30 cellular contexts compared by ENCODE assay signal in genomic region chr2:63484481-63484880, GRCh38.
DNase-seq lines count a peak whose midpoint lies in the region; ATAC-seq and TF ChIP-seq lines count a peak whose summit lies in the region.
"Had no signal": no experiment of that assay in that cellular context is flagged by ENCODE, and none has a peak within 500 bp of the region (broad histone marks: within the 10 kb centered on the region; RNA-seq: fewer than 3 reads in every experiment).

No MANE protein-coding gene starts in this region.

- H3K36me3 Mint-ChIP-seq in osteocyte (ENCODE audit: unreplicated experiment) = peaks cover 8% of the 10 kb centered on the region
- no peaks in the 10 kb centered on the region for H3K36me3 Mint-ChIP-seq in activated T-helper 1 cell treated with anti-CD3 and anti-CD28 coated beads, Interleukin-12 subunit alpha, Interleukin-12 subunit beta, Interleukin-2, Interleukin-4 antibody, amounts not matched to agents 30 ng/mL and 10 ng/mL and 1 ng/mL, durations not matched to agents 14 hours and 24 hours and 36 hours (ENCODE audit: low read depth)

- H3K4me1 Mint-ChIP-seq in osteocyte (ENCODE audit: unreplicated experiment) = no peaks in the 10 kb centered on the region
- no peaks in the 10 kb centered on the region for H3K4me1 Mint-ChIP-seq in activated T-helper 1 cell treated with anti-CD3 and anti-CD28 coated beads, Interleukin-12 subunit alpha, Interleukin-12 subunit beta, Interleukin-2, Interleukin-4 antibody, amounts not matched to agents 30 ng/mL and 10 ng/mL and 1 ng/mL, durations not matched to agents 14 hours and 24 hours and 36 hours (ENCODE audit: low read depth)
- H3K4me1 Mint-ChIP-seq: activated naive CD4-positive, alpha-beta T cell treated with anti-CD3 and anti-CD28 coated beads, Interleukin-2, amount 50 U/mL, for 24 hours had no signal

- H3K9me3 Mint-ChIP-seq in osteocyte (ENCODE audit: unreplicated experiment) = peaks cover 15% of the 10 kb centered on the region
- H3K9me3 Mint-ChIP-seq in activated T-helper 1 cell treated with anti-CD3 and anti-CD28 coated beads, Interleukin-12 subunit alpha, Interleukin-12 subunit beta, Interleukin-2, Interleukin-4 antibody, amounts not matched to agents 30 ng/mL and 10 ng/mL and 1 ng/mL, durations not matched to agents 14 hours and 24 hours and 36 hours = no peaks in the 10 kb centered on the region
- H3K9me3 Mint-ChIP-seq: activated CD8-positive, alpha-beta T cell treated with anti-CD3 and anti-CD28 coated beads for 36 hours; activated naive CD4-positive, alpha-beta T cell treated with anti-CD3 and anti-CD28 coated beads, Interleukin-2, amount 50 U/mL, for 24 hours; CD4-positive, alpha-beta T cell had no signal

- in situ Hi-C loops in SK-MEL-5 (cut with HindIII; ENCODE audit: low pct_unique_long_range_greater_than_20kb, low sequenced_read_pairs) = no loop called here

- H3K27me3 ChIP-seq in right cardiac atrium (ENCODE audit: control insufficient read depth, insufficient read depth) = no peaks in the 10 kb centered on the region
- H3K27me3 ChIP-seq: gastrocnemius medialis, left lung, stomach, tibial artery, vagina had no signal

- intact Hi-C loops in Right ventricle myocardium inferior (cut with DNase I) = loop anchor here (10.0 kb wide), 1 partner anchor 100 kb away; the partner anchor contains the start of genes MDH1 and WDPCP
- intact Hi-C loops in left cardiac atrium (cut with DNase I) = no loop called here
- intact Hi-C loops in right cardiac atrium (cut with DNase I) = no loop called here
- intact Hi-C loops in activated T-helper 1 cell treated with anti-CD3 and anti-CD28 coated beads, Interleukin-12 subunit alpha, Interleukin-12 subunit beta, Interleukin-2, Interleukin-4 antibody, amounts not matched to agents 30 ng/mL and 10 ng/mL and 1 ng/mL, durations not matched to agents 14 hours and 24 hours and 36 hours (cut with micrococcal nuclease) = loop anchor here (10.0 kb wide), 1 partner anchor 1030 kb away; no protein-coding TSS in a partner anchor

- DNase-seq in Right ventricle myocardium inferior (ENCODE audit: missing footprints) (no peak), left cardiac atrium (no peak), SK-MEL-5 (ENCODE audit: low read depth, low spot score) (peak; percentile 85), right cardiac atrium (no peak), retina (peak; percentile 25), osteocyte (ENCODE audit: extremely low spot score, unreplicated experiment) (no peak)
- no peak for DNase-seq in activated T-helper 1 cell treated with anti-CD3 and anti-CD28 coated beads, Interleukin-12 subunit alpha, Interleukin-12 subunit beta, Interleukin-2, Interleukin-4 antibody, amounts not matched to agents 30 ng/mL and 10 ng/mL and 1 ng/mL, durations not matched to agents 14 hours and 24 hours and 36 hours (ENCODE audit: low spot score)
- DNase-seq: activated CD8-positive, alpha-beta T cell treated with anti-CD3 and anti-CD28 coated beads for 36 hours; AML-193; amniotic stem cell; CD4-positive, alpha-beta T cell; gastrocnemius medialis; GM23248; KBM-7; left lung; NCI-H1092 treated with DMSO at 0.1 percent for 48 hours; NCI-H187 treated with DMSO at 0.1 percent for 48 hours; NCI-H524; SHP77 treated with DMSO at 0.1 percent for 48 hours; stimulated activated CD4-positive, alpha-beta T cell treated with anti-CD3 and anti-CD28 coated beads, Interleukin-12 subunit alpha, Interleukin-12 subunit beta, amount 100 ng/mL, for 4 hours; stimulated activated CD4-positive, alpha-beta T cell treated with anti-CD3 and anti-CD28 coated beads, Interleukin-4, amount 100 ng/mL, for 1 hour; stomach; SW 1271; T-helper 9 cell; tibial artery had no signal

- peak; percentile 72 for ATAC-seq in Right ventricle myocardium inferior
- ATAC-seq in left cardiac atrium = no peak
- peak in 1 of 2 donors; percentile 54 for ATAC-seq in right cardiac atrium
- ATAC-seq in GM21515 (IDR thresholded peaks at IDR 0.05; ENCODE audit: unreplicated experiment) = no peak
- ATAC-seq: A549; activated CD8-positive, alpha-beta T cell treated with anti-CD3 and anti-CD28 coated beads for 36 hours; gastrocnemius medialis; left lung; sciatic nerve had no signal

- H3K27ac ChIP-seq in right cardiac atrium (ENCODE audit: low read length) = no peak overlapping the region
- H3K27ac ChIP-seq: A549, gastrocnemius medialis, GM23248, left lung, stomach, tibial artery, vagina had no signal

- no peak for TF ChIP-seq CTCF in osteocyte (IDR thresholded peaks at IDR 0.05)

- H3K27me3 Mint-ChIP-seq in osteocyte (ENCODE audit: unreplicated experiment) = no peaks in the 10 kb centered on the region
- H3K27me3 Mint-ChIP-seq in activated T-helper 1 cell treated with anti-CD3 and anti-CD28 coated beads, Interleukin-12 subunit alpha, Interleukin-12 subunit beta, Interleukin-2, Interleukin-4 antibody, amounts not matched to agents 30 ng/mL and 10 ng/mL and 1 ng/mL, durations not matched to agents 14 hours and 24 hours and 36 hours (ENCODE audit: insufficient read depth) = no peaks in the 10 kb centered on the region
- H3K27me3 Mint-ChIP-seq: activated CD8-positive, alpha-beta T cell treated with anti-CD3 and anti-CD28 coated beads for 36 hours; activated naive CD4-positive, alpha-beta T cell treated with anti-CD3 and anti-CD28 coated beads, Interleukin-2, amount 50 U/mL, for 24 hours; CD4-positive, alpha-beta T cell had no signal

- 38% methylated on average over 2 of the region's 2 CpGs for WGBS in right cardiac atrium

- no peaks in the 10 kb centered on the region for H3K9me3 ChIP-seq in right cardiac atrium (ENCODE audit: control insufficient read depth, low read length)
- H3K9me3 ChIP-seq: A549, gastrocnemius medialis, left lung, stomach, tibial artery, vagina had no signal

- peak overlapping the region; percentile 19 for H3K4me3 ChIP-seq in right cardiac atrium (ENCODE audit: low read length)
- H3K4me3 ChIP-seq: A549, gastrocnemius medialis, GM23248, left lung, stomach, tibial artery, vagina had no signal

- H3K4me1 ChIP-seq in right cardiac atrium (ENCODE audit: control insufficient read depth, insufficient read depth, low read length) = no peaks in the 10 kb centered on the region
- H3K4me1 ChIP-seq: A549, gastrocnemius medialis, left lung, stomach, tibial artery, vagina had no signal

- no peak overlapping the region for H3K4me3 Mint-ChIP-seq in osteocyte (ENCODE audit: unreplicated experiment)
- no peak overlapping the region for H3K4me3 Mint-ChIP-seq in activated T-helper 1 cell treated with anti-CD3 and anti-CD28 coated beads, Interleukin-12 subunit alpha, Interleukin-12 subunit beta, Interleukin-2, Interleukin-4 antibody, amounts not matched to agents 30 ng/mL and 10 ng/mL and 1 ng/mL, durations not matched to agents 14 hours and 24 hours and 36 hours
- H3K4me3 Mint-ChIP-seq: activated CD8-positive, alpha-beta T cell treated with anti-CD3 and anti-CD28 coated beads for 36 hours; activated naive CD4-positive, alpha-beta T cell treated with anti-CD3 and anti-CD28 coated beads, Interleukin-2, amount 50 U/mL, for 24 hours; CD4-positive, alpha-beta T cell had no signal

- H3K27ac Mint-ChIP-seq in osteocyte (ENCODE audit: unreplicated experiment) = no peak overlapping the region
- no peak overlapping the region for H3K27ac Mint-ChIP-seq in activated T-helper 1 cell treated with anti-CD3 and anti-CD28 coated beads, Interleukin-12 subunit alpha, Interleukin-12 subunit beta, Interleukin-2, Interleukin-4 antibody, amounts not matched to agents 30 ng/mL and 10 ng/mL and 1 ng/mL, durations not matched to agents 14 hours and 24 hours and 36 hours
- H3K27ac Mint-ChIP-seq: activated CD8-positive, alpha-beta T cell treated with anti-CD3 and anti-CD28 coated beads for 36 hours; activated naive CD4-positive, alpha-beta T cell treated with anti-CD3 and anti-CD28 coated beads, Interleukin-2, amount 50 U/mL, for 24 hours; CD4-positive, alpha-beta T cell had no signal

Comparison
In these comparisons a context has a peak if more than half of its experiments do, and no peak if none do; other contexts are left out.
1. intact Hi-C loops: an anchor here in Right ventricle myocardium inferior (10.0 kb wide) and activated T-helper 1 cell treated with anti-CD3 and anti-CD28 coated beads, Interleukin-12 subunit alpha, Interleukin-12 subunit beta, Interleukin-2, Interleukin-4 antibody, amounts not matched to agents 30 ng/mL and 10 ng/mL and 1 ng/mL, durations not matched to agents 14 hours and 24 hours and 36 hours (10.0 kb wide); none called in left cardiac atrium and right cardiac atrium.
2. DNase-seq: peak in SK-MEL-5 (single experiment) and retina (single experiment); none in Right ventricle myocardium inferior (single experiment), left cardiac atrium (single experiment), right cardiac atrium (0 of 3), osteocyte (single experiment) and activated T-helper 1 cell treated with anti-CD3 and anti-CD28 coated beads, Interleukin-12 subunit alpha, Interleukin-12 subunit beta, Interleukin-2, Interleukin-4 antibody, amounts not matched to agents 30 ng/mL and 10 ng/mL and 1 ng/mL, durations not matched to agents 14 hours and 24 hours and 36 hours (single experiment).